Comparison of ENCODE assay signal across 19 cellular contexts in the genomic region with DNA sequence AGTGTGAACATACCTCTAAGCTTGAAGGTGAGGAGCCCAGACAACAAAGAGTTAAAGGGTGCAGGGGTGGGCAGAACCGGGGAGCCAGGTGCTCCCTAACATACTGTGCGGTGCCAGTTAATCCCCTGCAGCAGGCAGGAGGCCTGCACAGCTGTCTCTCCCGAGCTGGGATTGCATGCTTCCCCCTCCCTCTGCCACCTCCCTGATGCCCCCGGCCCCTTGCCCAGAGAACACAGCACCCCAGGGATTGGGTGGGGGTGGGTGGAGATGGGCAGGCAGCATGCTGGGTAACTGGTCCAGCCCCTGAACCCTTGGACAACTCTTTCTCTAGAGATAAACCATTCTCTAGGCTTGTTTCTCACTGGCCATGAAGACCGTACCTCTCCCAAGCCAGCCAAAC.
DNase-seq lines count a peak whose midpoint lies in the region; ATAC-seq and TF ChIP-seq lines count a peak whose summit lies in the region.
"Had no signal": no experiment of that assay in that cellular context is flagged by ENCODE, and none has a peak within 500 bp of the region (broad histone marks: within the 10 kb centered on the region; RNA-seq: fewer than 3 reads in every experiment).

No MANE protein-coding gene starts in this region.

- H3K4me1 ChIP-seq in neural progenitor cell = peaks cover 4% of the 10 kb centered on the region
- H3K4me1 ChIP-seq: BE2C, Peyer's patch, SJSA1 had no signal

- H3K79me2 ChIP-seq in neural progenitor cell (ENCODE audit: low read depth) = no peaks in the 10 kb centered on the region

- no peak for TF ChIP-seq CTCF in GM10266 (IDR thresholded peaks at IDR 0.05; ENCODE audit: control insufficient read depth, insufficient read depth, low read depth, missing control alignments)
- TF ChIP-seq CTCF in neural progenitor cell (IDR thresholded peaks at IDR 0.05) = no peak

- H2AFZ ChIP-seq in neural progenitor cell (replicated peaks) = no peak overlapping the region

- peaks cover 16% of the 10 kb centered on the region for H3K4me1 Mint-ChIP-seq in neural progenitor cell
- H3K4me1 Mint-ChIP-seq: IgD-negative memory B cell had no signal

- H3K4me3 ChIP-seq in H7 (ENCODE audit: insufficient read depth, low read depth, low read length) (no peak overlapping the region), neural progenitor cell (no peak overlapping the region)
- H3K4me3 ChIP-seq: Peyer's patch, SJSA1 had no signal

- H3K9me3 ChIP-seq in neural progenitor cell (ENCODE audit: low read depth) = peaks cover 10% of the 10 kb centered on the region
- H3K9me3 ChIP-seq: BE2C, SJSA1 had no signal

- no peak overlapping the region for H3K27ac Mint-ChIP-seq in neural progenitor cell
- H3K27ac Mint-ChIP-seq: CD4-positive, alpha-beta T cell; IgD-negative memory B cell had no signal

- H3K4me2 ChIP-seq in neural progenitor cell = peak overlapping the region; percentile 13

- H3K27me3 ChIP-seq in H7 (ENCODE audit: control insufficient read depth, insufficient read depth, low read length) = peaks cover 6% of the 10 kb centered on the region
- H3K27me3 ChIP-seq in neural progenitor cell = peaks cover 19% of the 10 kb centered on the region
- H3K27me3 ChIP-seq: BE2C, Peyer's patch had no signal

- no peak overlapping the region for H3K9ac ChIP-seq in neural progenitor cell

- no peaks in the 10 kb centered on the region for H4K20me1 ChIP-seq in neural progenitor cell (ENCODE audit: low read depth)

- no peaks in the 10 kb centered on the region for H3F3A ChIP-seq in neural progenitor cell (ENCODE audit: low read depth)

- H3K36me3 ChIP-seq in H7 (replicated peaks; ENCODE audit: control insufficient read depth, insufficient read depth, low read length) (no peaks in the 10 kb centered on the region), neural progenitor cell (no peaks in the 10 kb centered on the region)
- H3K36me3 ChIP-seq: BE2C, Peyer's patch, SJSA1 had no signal

- no peak overlapping the region for H3K4me3 Mint-ChIP-seq in neural progenitor cell
- H3K4me3 Mint-ChIP-seq: CD4-positive, alpha-beta T cell; IgD-negative memory B cell had no signal

- H3K36me3 Mint-ChIP-seq in neural progenitor cell = no peaks in the 10 kb centered on the region

- peaks cover 13% of the 10 kb centered on the region for H3K27me3 Mint-ChIP-seq in neural progenitor cell (ENCODE audit: insufficient read depth, low read depth)

- H3K27ac ChIP-seq in neural progenitor cell = no peak overlapping the region
- H3K27ac ChIP-seq: Peyer's patch, SJSA1 had no signal

- ATAC-seq in GM18873 (IDR thresholded peaks at IDR 0.05; ENCODE audit: low FRiP score, unreplicated experiment) = no peak

- DNase-seq in GM10266 (ENCODE audit: extremely low spot score) (peak; percentile 5), H7 (peak; percentile 41), NCI-H82 (lab: John Stamatoyannopoulos, UW) (peak; percentile 58), neural progenitor cell (ENCODE audit: low spot score) (no peak), T-helper 9 cell (no peak), GM19238 (ENCODE audit: insufficient read length, low spot score) (no peak)
- DNase-seq: BE2C; CD4-positive, alpha-beta T cell; COR-L47; DMS153; HCEC 1CT; MV-4-11; NCI-H1105 treated with DMSO at 0.1 percent for 48 hours; NCI-H2081 treated with DMSO at 0.1 percent for 48 hours; NCI-H748 treated with DMSO at 0.1 percent for 48 hours; Peyer's patch had no signal

- H3K9me3 Mint-ChIP-seq in neural progenitor cell = peaks cover 22% of the 10 kb centered on the region

Comparison
In these comparisons a context has a peak if more than half of its experiments do, and no peak if none do; other contexts are left out.
1. DNase-seq: peak in GM10266 (single experiment), H7 (single experiment) and NCI-H82 (single experiment); none in neural progenitor cell (single experiment), T-helper 9 cell (single experiment) and GM19238 (single experiment).